ENCODE assay signal across 1 cellular context in genomic region chr4:25827897-25828296, GRCh38.
TF ChIP-seq lines count a peak whose summit lies in the region.

No MANE protein-coding gene starts in this region.

TF ChIP-seq in SK-N-SH, 30 proteins besides CTCF, POLR2A, EP300 and RAD21 (continued from another document):
- TF ChIP-seq REST (IDR thresholded peaks at IDR 0.05; ENCODE audit: low read depth, low read length) (no peak), FOXJ3 (CRISPR knock-in tag; IDR thresholded peaks at IDR 0.05) (no peak), RFX5 (IDR thresholded peaks at IDR 0.05; ENCODE audit: low read length) (no peak)
TF ChIP-seq in SK-N-SH: peak in this region for 0.
